In the genomic region with DNA sequence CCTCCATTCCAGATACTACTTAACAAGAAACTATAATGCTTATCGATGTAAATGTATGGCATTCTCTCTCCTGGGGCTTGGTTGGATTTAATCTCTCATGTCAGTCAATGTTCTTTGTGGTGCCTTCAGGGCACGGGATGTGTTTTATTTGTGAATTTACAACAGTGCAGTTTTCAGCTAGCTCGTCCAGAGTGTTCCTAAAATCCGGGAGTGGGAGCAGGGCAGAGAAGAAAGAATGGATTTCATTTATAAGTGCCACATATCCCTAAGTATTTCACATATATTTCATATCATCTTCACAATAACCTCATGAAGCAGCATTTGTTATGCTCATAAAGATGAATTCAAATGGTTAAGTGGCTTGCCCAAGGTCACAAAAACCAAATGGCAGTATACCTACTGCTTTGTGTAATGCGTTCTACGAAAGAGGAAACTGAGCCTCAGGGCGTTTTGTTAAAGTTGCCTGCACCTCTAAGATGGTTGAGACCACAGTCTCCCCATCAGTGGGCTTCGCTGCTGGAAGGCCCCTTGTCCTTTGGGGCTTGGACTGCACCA, we compare ENCODE assay signal across 8 cellular contexts.
DNase-seq lines count a peak whose midpoint lies in the region; ATAC-seq and TF ChIP-seq lines count a peak whose summit lies in the region.

No MANE protein-coding gene starts in this region.

- TF ChIP-seq CTCF in OCI-LY7 (conservative IDR thresholded peaks at IDR 0.05; ENCODE audit: low read length): no peak
- no peak for TF ChIP-seq CTCF in epithelial cell of proximal tubule (conservative IDR thresholded peaks at IDR 0.05; ENCODE audit: low read depth, low read length)

- peaks cover 41% of the 10 kb centered on the region for H3K4me1 ChIP-seq in OCI-LY7 (ENCODE audit: insufficient read depth, low read length, poor library complexity, severe bottlenecking)

- POLR2A ChIA-PET in OCI-LY7 (lab: Charles Lee): interaction anchor here (0.8 to 5.4 kb wide), 10 partner anchors 87 to 291 kb away, joined by 3 to 31 read pairs (median 4); no protein-coding TSS in a partner anchor

- peak; percentile 83 for DNase-seq in OCI-LY7 (ENCODE audit: low spot score)
- DNase-seq in epithelial cell of proximal tubule (ENCODE audit: low read depth): no peak
- peak; percentile 18 for DNase-seq in retina
- DNase-seq in dermis blood vessel endothelial cell: no peak
- no peak for DNase-seq in activated CD4-positive, alpha-beta T cell treated with anti-CD3 and anti-CD28 coated beads, Interleukin-2, amount 50 U/mL, for 48 hours
- no peak for DNase-seq in A172 (ENCODE audit: low spot score)

- H2AFZ ChIP-seq in OCI-LY7 (ENCODE audit: low read length): peak overlapping the region; percentile 68; the same call in 1 of the 2 replicates

- intact Hi-C loops in OCI-LY7 (cut with micrococcal nuclease; ENCODE audit: unreplicated experiment): loop anchor here (1.0 to 5.0 kb wide), 5 partner anchors 88 to 798 kb away; a partner anchor contains a TSS

- CTCF ChIA-PET in OCI-LY7 (lab: Charles Lee; ENCODE audit: unreplicated experiment): interaction anchor here (0.6 to 4.4 kb wide), 10 partner anchors 86 to 331 kb away, joined by 3 to 44 read pairs (median 6); no protein-coding TSS in a partner anchor

- peak overlapping the region; percentile 81 for H3K27ac ChIP-seq in OCI-LY7 (ENCODE audit: low read depth, low read length, poor library complexity, severe bottlenecking)

- H3K79me2 ChIP-seq in OCI-LY7 (ENCODE audit: insufficient read depth, low read depth, low read length): peaks cover 34% of the 10 kb centered on the region; the same call in 1 of the 2 replicates

- no peaks in the 10 kb centered on the region for H3K9me2 ChIP-seq in OCI-LY7 (ENCODE audit: insufficient read depth, low read length)

- H3K4me3 ChIP-seq in OCI-LY7 (ENCODE audit: low read depth, low read length, poor library complexity, severe bottlenecking) (peak overlapping the region; percentile 99), epithelial cell of proximal tubule (ENCODE audit: low read depth, low read length) (peak overlapping the region; percentile 70)

- H3K9me3 ChIP-seq in OCI-LY7 (ENCODE audit: low read length): no peaks in the 10 kb centered on the region

- peaks cover 28% of the 10 kb centered on the region for H4K20me1 ChIP-seq in OCI-LY7 (ENCODE audit: insufficient read depth, low read length)

- H3K36me3 ChIP-seq in OCI-LY7 (ENCODE audit: insufficient read depth, low read length): no peaks in the 10 kb centered on the region

- BruUV-seq in OCI-LY7 (replicated peaks; lab: Mats Ljungman, UMichigan): no TSS peak

- ATAC-seq in GM18861 (IDR thresholded peaks at IDR 0.05; ENCODE audit: unreplicated experiment) (peak; percentile 3), HG02588 (IDR thresholded peaks at IDR 0.05; ENCODE audit: unreplicated experiment) (peak; percentile 4)

- peak overlapping the region; percentile 91 for H3K4me2 ChIP-seq in OCI-LY7 (ENCODE audit: low read length)

Comparison
In these comparisons a context has a peak if more than half of its experiments do, and no peak if none do; other contexts are left out.
1. DNase-seq: peak in OCI-LY7 (single experiment) and retina (single experiment); none in epithelial cell of proximal tubule (single experiment), dermis blood vessel endothelial cell (single experiment), activated CD4-positive, alpha-beta T cell treated with anti-CD3 and anti-CD28 coated beads, Interleukin-2, amount 50 U/mL, for 48 hours (0 of 2) and A172 (single experiment).